Comparison of ENCODE assay signal across 8 cellular contexts in the genomic region with DNA sequence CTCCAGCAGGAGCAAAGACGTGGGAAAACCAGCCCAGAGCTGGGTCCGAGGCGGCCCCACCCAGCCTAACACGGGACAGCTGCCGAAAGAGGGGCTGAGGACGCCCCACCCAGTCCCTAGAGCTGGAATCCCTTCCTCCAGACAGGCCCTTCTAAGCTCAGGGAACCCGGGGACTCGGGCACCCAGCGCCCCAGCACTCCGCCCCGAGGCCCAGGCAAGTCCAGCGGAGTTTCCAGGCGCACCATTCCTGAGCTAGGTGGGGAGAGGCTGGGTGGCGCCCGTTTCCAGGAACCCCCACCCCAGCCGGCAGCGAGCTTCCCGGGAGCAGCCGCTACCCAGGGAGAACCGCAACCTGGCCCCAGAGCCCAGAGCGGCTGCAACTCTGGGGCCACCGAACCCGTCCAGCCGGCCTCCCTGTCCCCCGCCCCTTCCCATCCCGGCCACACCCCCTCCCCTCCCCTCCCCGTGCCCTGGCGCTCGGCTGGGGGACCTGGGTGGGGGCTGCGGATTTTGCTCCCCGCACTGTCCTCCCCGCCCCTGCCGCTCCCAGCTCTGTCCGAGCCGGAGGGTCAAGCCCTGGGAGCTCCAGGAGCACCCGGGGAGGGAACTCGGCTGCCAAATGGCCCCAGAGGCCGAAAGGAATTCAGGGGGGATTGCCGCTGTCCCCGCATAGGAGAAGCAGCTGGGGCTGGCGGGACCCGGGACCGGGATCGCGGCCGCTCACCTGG. TPM values are rescaled to one million over a fixed set of nuclear protein-coding genes. Genes with fewer than 3 reads are reported as not detected.
A peak's percentile ranks its signal among the peaks of the same experiment; 100 is the strongest.
DNase-seq lines count a peak whose midpoint lies in the region; ATAC-seq and TF ChIP-seq lines count a peak whose summit lies in the region.

No MANE protein-coding gene starts in this region.

- H3K27ac ChIP-seq in CD4-positive, alpha-beta T cell (ENCODE audit: low read depth, low read length), result peak overlapping the region; percentile 92
- H3K27ac ChIP-seq in adrenal gland (peak overlapping the region in 4 of 5 donors; percentile 70 to 91 (median 72)), iPS DF 6.9 (ENCODE audit: low read length) (no peak overlapping the region)

- peak overlapping the region; percentile 83 for H3K27ac Mint-ChIP-seq in CD4-positive, alpha-beta T cell

- DNase-seq in CD4-positive, alpha-beta T cell, result peak in 1 of 10 experiments; percentile 42
- DNase-seq in KBM-7, result peak; percentile 28
- no peak for DNase-seq in adrenal gland
- no peak for DNase-seq in iPS DF 6.9 (ENCODE audit: low read depth, low spot score)

- CTCF ChIA-PET in CD4-positive, alpha-beta T cell (lab: Charles Lee), result interaction anchor here (0.7 to 5.9 kb wide), 5 partner anchors 9 to 123 kb away, joined by 3 to 24 read pairs (median 4); no protein-coding TSS in a partner anchor

- H3K4me3 ChIP-seq in adrenal gland (peak overlapping the region in 3 of 4 donors; percentile 18 to 74 (median 33)), iPS DF 6.9 (ENCODE audit: low read length) (peak overlapping the region; percentile 54; the same call in 1 of the 2 replicates), skeletal muscle satellite cell (ENCODE audit: low read length) (peak overlapping the region; percentile 70)

- H3K36me3 ChIP-seq in adrenal gland (replicated peaks in 1 of 2), result no peaks in the 10 kb centered on the region
- peaks cover 24% of the 10 kb centered on the region for H3K36me3 ChIP-seq in iPS DF 6.9 (ENCODE audit: control insufficient read depth, insufficient read depth, low read length)
- no peaks in the 10 kb centered on the region for H3K36me3 ChIP-seq in skeletal muscle satellite cell (ENCODE audit: insufficient read depth, low read length)

- intact Hi-C loops in CD4-positive, alpha-beta T cell (cut with DNase I, micrococcal nuclease), result loop anchor here (5.0 to 10.0 kb wide), 4 partner anchors 124 to 297 kb away; a partner anchor contains a TSS
- intact Hi-C loops in adrenal gland (cut with DNase I), result loop anchor here in 1 of 2 donors (5.0 kb wide), 1 partner anchor 44 kb away; no protein-coding TSS in a partner anchor

- no peak for TF ChIP-seq POLR2A in adrenal gland (IDR thresholded peaks at IDR 0.05)

- WGBS in adrenal gland, 4 donors, result 4 to 20% (median 13%) methylated on average over 9 to 46 of the region's 46 CpGs
- no CpG with 5 or more reads among the region's 46 CpGs for WGBS in iPS DF 6.9 (ENCODE audit: insufficient coverage, insufficient read length)

- H3K27me3 Mint-ChIP-seq in CD4-positive, alpha-beta T cell, result no peaks in the 10 kb centered on the region

- peaks cover 77% of the 10 kb centered on the region for H3K36me3 Mint-ChIP-seq in CD4-positive, alpha-beta T cell (ENCODE audit: low read depth)

- H3K4me1 Mint-ChIP-seq in CD4-positive, alpha-beta T cell (ENCODE audit: low read depth), result peaks cover 57% of the 10 kb centered on the region

- H3K4me1 ChIP-seq in adrenal gland (replicated peaks in 1 of 2), result peaks cover 12 to 47% of the 10 kb centered on the region in 2 donors
- H3K4me1 ChIP-seq in iPS DF 6.9 (ENCODE audit: control insufficient read depth, insufficient read depth, low read length), result peaks cover 11% of the 10 kb centered on the region
- peaks cover 18% of the 10 kb centered on the region for H3K4me1 ChIP-seq in skeletal muscle satellite cell (ENCODE audit: control insufficient read depth, insufficient read depth, low read length)

- H3K4me2 ChIP-seq in skeletal muscle satellite cell (ENCODE audit: low read length), result peak overlapping the region; percentile 92

- peak overlapping the region; percentile 59 for H3K9ac ChIP-seq in skeletal muscle satellite cell (ENCODE audit: low read depth, low read length)

- no peak for ATAC-seq in CD4-positive, alpha-beta T cell (ENCODE audit: poor library complexity)
- no peak for ATAC-seq in GM21423 (IDR thresholded peaks at IDR 0.05; ENCODE audit: unreplicated experiment)
- ATAC-seq in HG03571 (IDR thresholded peaks at IDR 0.05; ENCODE audit: unreplicated experiment), result no peak
- ATAC-seq in GM21576 (IDR thresholded peaks at IDR 0.05; ENCODE audit: unreplicated experiment), result no peak

- H3K27me3 ChIP-seq in CD4-positive, alpha-beta T cell (ENCODE audit: control insufficient read depth, insufficient read depth, low read length), result no peaks in the 10 kb centered on the region
- H3K27me3 ChIP-seq in adrenal gland (peaks cover 11% of the 10 kb centered on the region), iPS DF 6.9 (ENCODE audit: control insufficient read depth, insufficient read depth, low read length) (no peaks in the 10 kb centered on the region), skeletal muscle satellite cell (ENCODE audit: control insufficient read depth, insufficient read depth, low read length) (peaks cover 42% of the 10 kb centered on the region)

- H3K9me3 ChIP-seq in CD4-positive, alpha-beta T cell (ENCODE audit: control insufficient read depth, low read length), result no peaks in the 10 kb centered on the region
- H3K9me3 ChIP-seq in adrenal gland (replicated peaks in 1 of 3), result no peaks in the 10 kb centered on the region
- no peaks in the 10 kb centered on the region for H3K9me3 ChIP-seq in iPS DF 6.9 (ENCODE audit: control insufficient read depth, insufficient read depth, low read length)
- no peaks in the 10 kb centered on the region for H3K9me3 ChIP-seq in skeletal muscle satellite cell (replicated peaks; ENCODE audit: low read length)

- H3K9me3 Mint-ChIP-seq in CD4-positive, alpha-beta T cell, result no peaks in the 10 kb centered on the region

- no peak for TF ChIP-seq CTCF in CD4-positive, alpha-beta T cell (IDR thresholded peaks at IDR 0.05)
- no peak for TF ChIP-seq CTCF in adrenal gland (IDR thresholded peaks at IDR 0.05)

- peak overlapping the region; percentile 96 for H3K4me3 Mint-ChIP-seq in CD4-positive, alpha-beta T cell

- POLR2A ChIA-PET in CD4-positive, alpha-beta T cell (lab: Charles Lee), result interaction anchor here (0.6 to 15.4 kb wide), 14 partner anchors 9 to 687 kb away, joined by 3 to 766 read pairs (median 4); a partner anchor contains a TSS

- in situ Hi-C loops in KBM-7 (cut with MboI; ENCODE audit: low pct_unique_long_range_greater_than_20kb, low sequenced_read_pairs), result no loop called here

RNA-seq across cellular contexts. Expression of a gene that starts 0.5 kb away (rescaled TPM):
- 100 to 1,000 TPM; 645 to 659 TPM for total RNA-seq in CD4-positive, alpha-beta T cell
- total RNA-seq in adrenal gland, result 10 to 100 TPM in 7 of 8 donors, 1 to 10 TPM in 1; 6.0 to 38.9 (median 19.1) TPM
- polyA plus RNA-seq in adrenal gland, result 10 to 100 TPM in 2 of 3 donors, 1 to 10 TPM in 1; 2.5 to 79.0 (median 40.3) TPM
- 0.76 and 2.0 TPM in 2 replicates for total RNA-seq in skeletal muscle satellite cell (2012; rRNA removed)

RNA-seq across cellular contexts. Expression of a gene that starts 2.5 kb away (rescaled TPM):
- 100 to 1,000 TPM; 567 to 577 TPM for total RNA-seq in CD4-positive, alpha-beta T cell
- total RNA-seq in adrenal gland, result 10 to 100 TPM in 3 of 8 donors, 1 to 10 TPM in 5; 2.2 to 13.2 (median 6.8) TPM
- 10 to 100 TPM in 1 of 3 donors, 1 to 10 TPM in 1, under 1 TPM in 1; 0.99 to 28.8 (median 6.0) TPM for polyA plus RNA-seq in adrenal gland
- total RNA-seq in skeletal muscle satellite cell (2012; rRNA removed), result not detected in 2 replicates

RNA-seq across cellular contexts. Expression of a gene that starts 18.1 kb away (rescaled TPM):
- total RNA-seq in CD4-positive, alpha-beta T cell, result not detected
- total RNA-seq in adrenal gland, result not detected
- polyA plus RNA-seq in adrenal gland, result not detected
- total RNA-seq in skeletal muscle satellite cell (2012; rRNA removed), result not detected in 2 replicates

RNA-seq across cellular contexts. Expression of a gene that starts 40.3 kb away (rescaled TPM):
- 10 to 100 TPM; 34.9 to 41.3 TPM for total RNA-seq in CD4-positive, alpha-beta T cell
- total RNA-seq in adrenal gland, result 10 to 100 TPM; 36.3 to 98.1 (median 62.9) TPM
- polyA plus RNA-seq in adrenal gland, result 10 to 100 TPM; 32.7 to 85.5 (median 38.9) TPM
- 2.0 and 2.6 TPM in 2 replicates for total RNA-seq in skeletal muscle satellite cell (2012; rRNA removed)

RNA-seq across cellular contexts. Expression of a gene that starts 58.8 kb away (rescaled TPM):
- under 1 TPM; 0.78 to 0.88 TPM for total RNA-seq in CD4-positive, alpha-beta T cell
- 1 to 10 TPM; 2.0 to 8.5 (median 2.5) TPM for total RNA-seq in adrenal gland
- 1 to 10 TPM; 1.3 to 2.6 (median 1.6) TPM for polyA plus RNA-seq in adrenal gland
- 60.1 and 77.8 TPM in 2 replicates for total RNA-seq in skeletal muscle satellite cell (2012; rRNA removed)

Comparison
In these comparisons a context has a peak if more than half of its experiments do, and no peak if none do; other contexts are left out.
1. RNA of a gene that starts 0.5 kb away (total RNA-seq): 645 to 659 TPM in CD4-positive, alpha-beta T cell; 6.0 to 38.9 TPM in adrenal gland; every median in the first group is over 10 times any median in the second.
2. RNA of a gene that starts 2.5 kb away (total RNA-seq): 567 to 577 TPM in CD4-positive, alpha-beta T cell; 2.2 to 13.2 TPM in adrenal gland; every median in the first group is over 10 times any median in the second.
3. Peak in every context shown above with its lines, with median percentiles within 50 percentile points of each other: H3K4me3 ChIP-seq.